In genomic region chr12:116376354-116377193, GRCh38 we compare ENCODE assay signal across 10 cellular contexts.
DNase-seq lines count a peak whose midpoint lies in the region; ATAC-seq and TF ChIP-seq lines count a peak whose summit lies in the region.
"Had no signal": no experiment of that assay in that cellular context is flagged by ENCODE, and none has a peak within 500 bp of the region (broad histone marks: within the 10 kb centered on the region; RNA-seq: fewer than 3 reads in every experiment).

No MANE protein-coding gene starts in this region.

- 58 to 64% methylated on average over 11 of the region's 11 CpGs for WGBS in body of pancreas, 2 donors

- TF ChIP-seq CTCF in epithelial cell of esophagus (IDR thresholded peaks at IDR 0.05; ENCODE audit: insufficient read depth, low read depth, low read length, missing control alignments) (no peak), body of pancreas (IDR thresholded peaks at IDR 0.05) (no peak)

- no peaks in the 10 kb centered on the region for H3K9me3 ChIP-seq in body of pancreas

- ATAC-seq in body of pancreas = no peak

- no peaks in the 10 kb centered on the region for H3K4me1 ChIP-seq in body of pancreas

- H3K27me3 ChIP-seq in body of pancreas = no peaks in the 10 kb centered on the region

- H3K36me3 ChIP-seq in body of pancreas (replicated peaks in 1 of 2; ENCODE audit: insufficient read depth in 1 of 2, low read depth in 2 of 2) = no peaks in the 10 kb centered on the region

- peak; percentile 26 for DNase-seq in stimulated activated CD4-positive, alpha-beta T cell treated with anti-CD3 and anti-CD28 coated beads, Interleukin-15, amount 100 ng/mL, for 24 hours
- DNase-seq in stimulated activated CD4-positive, alpha-beta T cell treated with anti-CD3 and anti-CD28 coated beads, Interleukin-4, amount 100 ng/mL, for 1 hour = no peak
- DNase-seq in NCI-H748 (lab: John Stamatoyannopoulos, UW; ENCODE audit: unreplicated experiment) (peak; percentile 99), epithelial cell of esophagus (ENCODE audit: low read depth) (peak; percentile 68), stromal cell of bone marrow (ENCODE audit: low read depth) (peak; percentile 90), head of caudate nucleus (no peak), posterior vena cava (ENCODE audit: low spot score) (no peak), body of pancreas (no peak)
- DNase-seq: CD8-positive, alpha-beta memory T cell; NCI-H2171 had no signal

- intact Hi-C loops in head of caudate nucleus (cut with DNase I) = no loop called here
- intact Hi-C loops in posterior vena cava (cut with DNase I) = no loop called here
- intact Hi-C loops in body of pancreas (cut with DNase I) = no loop called here

- no peak overlapping the region for H3K27ac ChIP-seq in body of pancreas

- no peak for TF ChIP-seq POLR2A in body of pancreas (IDR thresholded peaks at IDR 0.05)

- H3K4me3 ChIP-seq in epithelial cell of esophagus (ENCODE audit: low read length) (no peak overlapping the region), body of pancreas (no peak overlapping the region)

Comparison
In these comparisons a context has a peak if more than half of its experiments do, and no peak if none do; other contexts are left out.
1. DNase-seq: peak in stimulated activated CD4-positive, alpha-beta T cell treated with anti-CD3 and anti-CD28 coated beads, Interleukin-15, amount 100 ng/mL, for 24 hours (single experiment), NCI-H748 (single experiment), epithelial cell of esophagus (single experiment) and stromal cell of bone marrow (single experiment); none in stimulated activated CD4-positive, alpha-beta T cell treated with anti-CD3 and anti-CD28 coated beads, Interleukin-4, amount 100 ng/mL, for 1 hour (single experiment), head of caudate nucleus (0 of 42), posterior vena cava (single experiment) and body of pancreas (0 of 4).